8 cellular contexts compared by ENCODE assay signal in genomic region chr1:234499119-234500039, GRCh38. TPM values are rescaled to one million over a fixed set of nuclear protein-coding genes. Genes with fewer than 3 reads are reported as not detected.
DNase-seq lines count a peak whose midpoint lies in the region; ATAC-seq and TF ChIP-seq lines count a peak whose summit lies in the region.

No MANE protein-coding gene starts in this region.

- peak overlapping the region in 1 of 2 donors; percentile 85 for H3K27ac Mint-ChIP-seq in activated naive CD4-positive, alpha-beta T cell treated with anti-CD3 and anti-CD28 coated beads, Interleukin-2, amount 50 U/mL, for 72 hours

- ATAC-seq in GM21717 (IDR thresholded peaks at IDR 0.05; ENCODE audit: unreplicated experiment) (peak; percentile 42), thoracic aorta (ENCODE audit: insufficient number of reproducible peaks, low FRiP score, low read depth) (peak; percentile 75)
- ATAC-seq in activated naive CD4-positive, alpha-beta T cell treated with anti-CD3 and anti-CD28 coated beads, Interleukin-2, amount 50 U/mL, for 72 hours = peak; percentile 46 to 53

- no peaks in the 10 kb centered on the region for H3K36me3 ChIP-seq in parathyroid adenoma (ENCODE audit: control insufficient read depth, insufficient read depth, low read length)
- H3K36me3 ChIP-seq in thoracic aorta = no peaks in the 10 kb centered on the region

- H3K9ac ChIP-seq in parathyroid adenoma = no peak overlapping the region

- peak overlapping the region; percentile 83 for H2AFZ ChIP-seq in parathyroid adenoma

- TF ChIP-seq CTCF in parathyroid adenoma (IDR thresholded peaks at IDR 0.05) (peak; percentile 82), thoracic aorta (IDR thresholded peaks at IDR 0.05) (peak; percentile 90)

- peaks cover 4 to 11% of the 10 kb centered on the region in 2 donors for H3K9me3 Mint-ChIP-seq in activated naive CD4-positive, alpha-beta T cell treated with anti-CD3 and anti-CD28 coated beads, Interleukin-2, amount 50 U/mL, for 72 hours

- H3K27me3 ChIP-seq in parathyroid adenoma (ENCODE audit: control insufficient read depth, insufficient read depth, low read length) (no peaks in the 10 kb centered on the region), thoracic aorta (replicated peaks; ENCODE audit: insufficient read depth) (no peaks in the 10 kb centered on the region)

- H3K4me3 ChIP-seq in parathyroid adenoma (ENCODE audit: low read depth, low read length) (no peak overlapping the region), thoracic aorta (peak overlapping the region; percentile 64)

- peaks cover 5% of the 10 kb centered on the region for H3K4me1 ChIP-seq in parathyroid adenoma
- peaks cover 32 to 50% of the 10 kb centered on the region in 2 donors for H3K4me1 ChIP-seq in thoracic aorta (ENCODE audit: control insufficient read depth in 1 of 2, low read depth in 2 of 2)

- DNase-seq in COLO668 (lab: John Stamatoyannopoulos, UW; ENCODE audit: unreplicated experiment) (peak; percentile 91), NAMALWA (ENCODE audit: low spot score) (peak; percentile 86), SKM-1 (lab: John Stamatoyannopoulos, UW; ENCODE audit: unreplicated experiment) (peak; percentile 87), glomerular visceral epithelial cell (ENCODE audit: extremely low spot score) (peak; percentile 84), thoracic aorta (ENCODE audit: low spot score) (peak; percentile 75)
- DNase-seq in activated naive CD4-positive, alpha-beta T cell treated with anti-CD3 and anti-CD28 coated beads, Interleukin-2, amount 50 U/mL, for 72 hours (ENCODE audit: low spot score in 2 of 2) = peak; percentile 82 to 90

- H3K9me3 ChIP-seq in parathyroid adenoma (ENCODE audit: control insufficient read depth, low read length) = no peaks in the 10 kb centered on the region
- H3K9me3 ChIP-seq in thoracic aorta = no peaks in the 10 kb centered on the region

- H3K27ac ChIP-seq in parathyroid adenoma (peak overlapping the region; percentile 61), thoracic aorta (peak overlapping the region; percentile 87 to 95)

- no peaks in the 10 kb centered on the region for H3K79me2 ChIP-seq in parathyroid adenoma

- H3K36me3 Mint-ChIP-seq in activated naive CD4-positive, alpha-beta T cell treated with anti-CD3 and anti-CD28 coated beads, Interleukin-2, amount 50 U/mL, for 72 hours = peaks cover 9 to 29% of the 10 kb centered on the region in 2 donors

- H3K4me2 ChIP-seq in parathyroid adenoma (ENCODE audit: low read length) = no peak overlapping the region

RNA-seq across cellular contexts. Expression of gene TARBP1, which starts 20.4 kb away (rescaled TPM):
- total RNA-seq in activated naive CD4-positive, alpha-beta T cell treated with anti-CD3 and anti-CD28 coated beads, Interleukin-2, amount 50 U/mL, for 72 hours = 10 to 100 TPM; 32.1 to 49.5 TPM
- 10 to 100 TPM; 11.5 to 13.5 TPM for total RNA-seq in thoracic aorta
